1 cellular context compared by ENCODE assay signal in genomic region chr16:29251571-29252011, GRCh38.
TF ChIP-seq lines count a peak whose summit lies in the region.

No MANE protein-coding gene starts in this region.

TF ChIP-seq in H1, 55 proteins besides CTCF, POLR2A, EP300 and RAD21 (continued from another document):
- peak; percentile 32; the same call in 1 of the 2 replicates for TF ChIP-seq CREB1 (IDR thresholded peaks at IDR 0.05)
TF ChIP-seq in H1: peak in this region for 4; not testable (repeated sequence) for 51.
